8 cellular contexts compared by ENCODE assay signal in genomic region chr4:83252782-83253405, GRCh38. TPM values are rescaled to one million over a fixed set of nuclear protein-coding genes. Genes with fewer than 3 reads are reported as not detected.
A peak's percentile ranks its signal among the peaks of the same experiment; 100 is the strongest.
DNase-seq lines count a peak whose midpoint lies in the region; ATAC-seq and TF ChIP-seq lines count a peak whose summit lies in the region.

No MANE protein-coding gene starts in this region.

- no peak overlapping the region for H3K4me2 ChIP-seq in SK-N-SH

- H3K4me3 Mint-ChIP-seq in activated naive CD4-positive, alpha-beta T cell treated with anti-CD3 and anti-CD28 coated beads, Interleukin-2, amount 10 ng/mL, durations not matched to agents 7 days and 5 days: no peak overlapping the region

- DNase-seq in COLO829 (ENCODE audit: low spot score) (peak; percentile 71), NB4 (ENCODE audit: low read depth) (peak; percentile 87), SK-N-SH (peak; percentile 36), right cardiac atrium (peak; percentile 49 to 69 (median 60))
- peak; percentile 87 for DNase-seq in activated naive CD4-positive, alpha-beta T cell treated with anti-CD3 and anti-CD28 coated beads, Interleukin-2, amount 10 ng/mL, durations not matched to agents 7 days and 5 days
- DNase-seq in stimulated activated CD4-positive, alpha-beta T cell treated with anti-CD3 and anti-CD28 coated beads, Interleukin-1b, Interleukin-23, amount 100 ng/mL, for 1 hour (ENCODE audit: low read depth in 2 of 2): peak; percentile 34 to 54

- H3K36me3 Mint-ChIP-seq in activated naive CD4-positive, alpha-beta T cell treated with anti-CD3 and anti-CD28 coated beads, Interleukin-2, amount 10 ng/mL, durations not matched to agents 7 days and 5 days: peaks cover 12% of the 10 kb centered on the region

- no peak for TF ChIP-seq POLR2A in NB4 (IDR thresholded peaks at IDR 0.05; ENCODE audit: extremely low read depth, insufficient read length)

- H3K9me3 ChIP-seq in SK-N-SH (no peaks in the 10 kb centered on the region), right cardiac atrium (ENCODE audit: control insufficient read depth, low read length) (no peaks in the 10 kb centered on the region)

- H3K4me1 ChIP-seq in SK-N-SH (ENCODE audit: control insufficient read depth in 1 of 2, insufficient read depth in 2 of 2, low read depth in 1 of 2, low read length in 1 of 2) (no peaks in the 10 kb centered on the region), right cardiac atrium (ENCODE audit: control insufficient read depth, insufficient read depth, low read length) (no peaks in the 10 kb centered on the region)

- H3K9me3 Mint-ChIP-seq in activated naive CD4-positive, alpha-beta T cell treated with anti-CD3 and anti-CD28 coated beads, Interleukin-2, amount 10 ng/mL, durations not matched to agents 7 days and 5 days: no peaks in the 10 kb centered on the region

- no peak overlapping the region for H3K9ac ChIP-seq in SK-N-SH

- POLR2A ChIA-PET in SK-N-SH (lab: Yijun Ruan, JAX): no interaction called here

- H3K9me2 ChIP-seq in SK-N-SH: no peaks in the 10 kb centered on the region

- no peak overlapping the region for H3K4me3 ChIP-seq in NB4 (ENCODE audit: low read depth, low read length)
- H3K4me3 ChIP-seq in SK-N-SH (ENCODE audit: low read depth in 2 of 2, low read length in 1 of 2): no peak overlapping the region; a peak in 1 of 4 replicates
- H3K4me3 ChIP-seq in right cardiac atrium (ENCODE audit: low read length): no peak overlapping the region

- H3K36me3 ChIP-seq in SK-N-SH (replicated peaks in 1 of 2; ENCODE audit: control insufficient read depth in 1 of 2, insufficient read depth in 2 of 2, low read length in 1 of 2): no peaks in the 10 kb centered on the region

- no peak overlapping the region for H2AFZ ChIP-seq in SK-N-SH (ENCODE audit: low read depth)

- no peaks in the 10 kb centered on the region for H3K79me2 ChIP-seq in SK-N-SH (ENCODE audit: insufficient read depth)

- no peaks in the 10 kb centered on the region for H3K27me3 Mint-ChIP-seq in activated naive CD4-positive, alpha-beta T cell treated with anti-CD3 and anti-CD28 coated beads, Interleukin-2, amount 10 ng/mL, durations not matched to agents 7 days and 5 days

- no peaks in the 10 kb centered on the region for H4K20me1 ChIP-seq in SK-N-SH (ENCODE audit: insufficient read depth)

- 22% methylated on average over 7 of the region's 7 CpGs for WGBS in SK-N-SH (ENCODE audit: low lambda C conversion rate)
- 34% methylated on average over 7 of the region's 7 CpGs for WGBS in right cardiac atrium

- peak; percentile 68 for ATAC-seq in GM21576 (IDR thresholded peaks at IDR 0.05; ENCODE audit: unreplicated experiment)
- peak; percentile 62 to 76 for ATAC-seq in right cardiac atrium
- ATAC-seq in HG03025 (IDR thresholded peaks at IDR 0.05; ENCODE audit: low FRiP score, unreplicated experiment): no peak

- no peak for TF ChIP-seq EP300 in SK-N-SH (IDR thresholded peaks at IDR 0.05; ENCODE audit: borderline replicate concordance in 1 of 2, low read depth in 1 of 2, low read length in 1 of 2)

- intact Hi-C loops in right cardiac atrium (cut with DNase I): loop anchor here in 1 of 4 donors (10.0 kb wide), 2 partner anchors 168 to 788 kb away; no protein-coding TSS in a partner anchor

- peaks cover 38% of the 10 kb centered on the region for H3K4me1 Mint-ChIP-seq in activated naive CD4-positive, alpha-beta T cell treated with anti-CD3 and anti-CD28 coated beads, Interleukin-2, amount 10 ng/mL, durations not matched to agents 7 days and 5 days

- peaks cover 12% of the 10 kb centered on the region for H3F3A ChIP-seq in SK-N-SH (replicated peaks; ENCODE audit: insufficient read depth)

- H3K27me3 ChIP-seq in SK-N-SH (ENCODE audit: insufficient read depth) (no peaks in the 10 kb centered on the region), right cardiac atrium (ENCODE audit: control insufficient read depth, insufficient read depth) (no peaks in the 10 kb centered on the region)

- peak; percentile 89 for TF ChIP-seq CTCF in NB4 (IDR thresholded peaks at IDR 0.05; ENCODE audit: low read depth, low read length)
- peak; percentile 65 for TF ChIP-seq CTCF in SK-N-SH (IDR thresholded peaks at IDR 0.05)

- TF ChIP-seq RAD21 in SK-N-SH (IDR thresholded peaks at IDR 0.05; ENCODE audit: low read length): peak; percentile 58

- H3K27ac Mint-ChIP-seq in activated naive CD4-positive, alpha-beta T cell treated with anti-CD3 and anti-CD28 coated beads, Interleukin-2, amount 10 ng/mL, durations not matched to agents 7 days and 5 days: no peak overlapping the region

- H3K27ac ChIP-seq in SK-N-SH (ENCODE audit: low read depth in 2 of 2, low read length in 1 of 2) (no peak overlapping the region), right cardiac atrium (ENCODE audit: low read length) (no peak overlapping the region)

- CTCF ChIA-PET in SK-N-SH (lab: Yijun Ruan, JAX): interaction anchor here (0.8 to 4.0 kb wide), 12 partner anchors 9 to 401 kb away, joined by 3 to 27 read pairs (median 4); no protein-coding TSS in a partner anchor
- CTCF ChIA-PET in activated naive CD4-positive, alpha-beta T cell treated with anti-CD3 and anti-CD28 coated beads, Interleukin-2, amount 10 ng/mL, durations not matched to agents 7 days and 5 days (lab: Charles Lee): interaction anchor here (0.6 to 5.6 kb wide), 23 partner anchors 12 to 401 kb away, joined by 3 to 70 read pairs (median 5); partner anchors contain the start of genes COPS4 and PLAC8

TF ChIP-seq in SK-N-SH, 30 proteins besides CTCF, POLR2A, EP300 and RAD21:
- TF ChIP-seq SMC3 (IDR thresholded peaks at IDR 0.05; ENCODE audit: low read depth, low read length) (peak; percentile 38; the same call in 1 of the 2 replicates), RXRA (IDR thresholded peaks at IDR 0.05; ENCODE audit: borderline replicate concordance, low read depth) (no peak)

RNA-seq across cellular contexts. Expression of gene COQ2, which starts 31.7 kb away (rescaled TPM):
- polyA plus RNA-seq in SK-N-SH (2012; rRNA removed) (14.8 and 15.6 TPM in 2 replicates), right cardiac atrium (17.5 TPM)
- polyA plus RNA-seq in SK-N-SH (2012; cell fraction: cytosol; rRNA removed): 16.8 and 20.6 TPM in 2 replicates
- 4.8 and 7.6 TPM in 2 replicates for polyA plus RNA-seq in SK-N-SH (2012; cell fraction: nucleus; rRNA removed)
- 10 to 100 TPM; 12.1 to 15.9 (median 14.4) TPM for total RNA-seq in right cardiac atrium

Comparison
In these comparisons a context has a peak if more than half of its experiments do, and no peak if none do; other contexts are left out.
1. DNase-seq: peak in every context shown above with its lines; median percentile 87 in NB4; 87 in activated naive CD4-positive, alpha-beta T cell treated with anti-CD3 and anti-CD28 coated beads, Interleukin-2, amount 10 ng/mL, durations not matched to agents 7 days and 5 days; 71 in COLO829; 60 in right cardiac atrium; 44 in stimulated activated CD4-positive, alpha-beta T cell treated with anti-CD3 and anti-CD28 coated beads, Interleukin-1b, Interleukin-23, amount 100 ng/mL, for 1 hour; 36 in SK-N-SH.